In the genomic region with DNA sequence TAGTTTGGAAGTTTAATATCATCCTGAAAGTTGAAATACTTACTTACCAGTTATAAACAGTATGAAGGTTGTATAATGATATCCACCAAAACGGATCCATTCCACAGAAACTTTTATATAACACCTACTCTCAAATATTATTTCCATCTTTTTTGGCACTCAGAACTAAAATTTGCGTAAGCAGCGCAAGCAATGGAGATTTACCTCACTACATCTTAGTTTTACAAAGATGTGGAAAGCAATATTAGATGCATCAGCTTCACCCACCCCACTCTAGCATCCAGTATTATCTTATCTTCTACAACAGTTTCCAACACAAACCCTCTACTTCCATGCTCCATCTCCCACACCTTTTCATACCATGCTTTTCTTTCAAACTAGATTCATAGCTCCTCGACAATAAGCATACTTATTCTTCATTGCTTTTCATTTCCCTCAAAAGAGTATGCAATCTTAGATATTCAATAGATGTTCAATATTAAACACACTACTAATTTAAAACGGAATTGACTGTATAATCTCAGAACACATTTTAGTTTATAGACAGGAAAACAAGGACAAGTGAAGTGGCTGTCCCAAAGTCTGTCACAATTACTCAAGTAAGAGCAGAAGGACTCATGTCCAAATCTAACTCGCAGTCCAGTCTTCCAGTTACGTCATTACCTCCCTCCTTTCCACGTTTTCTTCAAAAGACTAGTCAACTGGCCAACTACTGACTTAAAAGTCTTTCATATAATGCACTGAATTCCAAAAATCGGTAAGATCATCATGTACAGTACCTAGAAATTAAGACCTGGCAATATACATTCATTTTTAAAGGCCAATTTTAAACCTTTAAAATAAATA, we compare ENCODE assay signal across 8 cellular contexts. TPM values are rescaled to one million over a fixed set of nuclear protein-coding genes. Genes with fewer than 3 reads are reported as not detected.
A peak's percentile ranks its signal among the peaks of the same experiment; 100 is the strongest.
DNase-seq lines count a peak whose midpoint lies in the region; ATAC-seq and TF ChIP-seq lines count a peak whose summit lies in the region.

No MANE protein-coding gene starts in this region.

- H3K4me1 Mint-ChIP-seq in activated CD8-positive, alpha-beta memory T cell treated with anti-CD3 and anti-CD28 coated beads, Interleukin-2, amount 10 ng/mL, durations not matched to agents 7 days and 5 days: peaks cover 59% of the 10 kb centered on the region
- peaks cover 65% of the 10 kb centered on the region for H3K4me1 Mint-ChIP-seq in activated T-helper 1 cell treated with anti-CD3 and anti-CD28 coated beads, Interleukin-12 subunit alpha, Interleukin-12 subunit beta, Interleukin-2, Interleukin-4 antibody, amounts not matched to agents 30 ng/mL and 10 ng/mL and 1 ng/mL, durations not matched to agents 14 hours and 24 hours and 36 hours (ENCODE audit: low read depth)

- peak overlapping the region; percentile 99 for H3K4me3 ChIP-seq in thoracic aorta

- no peak for ATAC-seq in activated CD8-positive, alpha-beta memory T cell treated with anti-CD3 and anti-CD28 coated beads, Interleukin-2, amount 10 ng/mL, durations not matched to agents 7 days and 5 days
- ATAC-seq in thoracic aorta (ENCODE audit: insufficient number of reproducible peaks, low FRiP score, low read depth) (no peak), GM21367 (IDR thresholded peaks at IDR 0.05; ENCODE audit: unreplicated experiment) (no peak), GM19463 (IDR thresholded peaks at IDR 0.05; ENCODE audit: unreplicated experiment) (no peak)

- peak overlapping the region; percentile 96 for H3K4me3 Mint-ChIP-seq in activated CD8-positive, alpha-beta memory T cell treated with anti-CD3 and anti-CD28 coated beads, Interleukin-2, amount 10 ng/mL, durations not matched to agents 7 days and 5 days
- H3K4me3 Mint-ChIP-seq in activated T-helper 1 cell treated with anti-CD3 and anti-CD28 coated beads, Interleukin-12 subunit alpha, Interleukin-12 subunit beta, Interleukin-2, Interleukin-4 antibody, amounts not matched to agents 30 ng/mL and 10 ng/mL and 1 ng/mL, durations not matched to agents 14 hours and 24 hours and 36 hours: peak overlapping the region; percentile 94

- no peaks in the 10 kb centered on the region for H3K9me3 Mint-ChIP-seq in activated CD8-positive, alpha-beta memory T cell treated with anti-CD3 and anti-CD28 coated beads, Interleukin-2, amount 10 ng/mL, durations not matched to agents 7 days and 5 days (ENCODE audit: low read depth)
- no peaks in the 10 kb centered on the region for H3K9me3 Mint-ChIP-seq in activated T-helper 1 cell treated with anti-CD3 and anti-CD28 coated beads, Interleukin-12 subunit alpha, Interleukin-12 subunit beta, Interleukin-2, Interleukin-4 antibody, amounts not matched to agents 30 ng/mL and 10 ng/mL and 1 ng/mL, durations not matched to agents 14 hours and 24 hours and 36 hours

- H3K27ac Mint-ChIP-seq in activated CD8-positive, alpha-beta memory T cell treated with anti-CD3 and anti-CD28 coated beads, Interleukin-2, amount 10 ng/mL, durations not matched to agents 7 days and 5 days: peak overlapping the region; percentile 98
- H3K27ac Mint-ChIP-seq in activated T-helper 1 cell treated with anti-CD3 and anti-CD28 coated beads, Interleukin-12 subunit alpha, Interleukin-12 subunit beta, Interleukin-2, Interleukin-4 antibody, amounts not matched to agents 30 ng/mL and 10 ng/mL and 1 ng/mL, durations not matched to agents 14 hours and 24 hours and 36 hours: peak overlapping the region; percentile 11

- no peaks in the 10 kb centered on the region for H3K27me3 ChIP-seq in thoracic aorta (replicated peaks; ENCODE audit: insufficient read depth)

- no peak for TF ChIP-seq CTCF in thoracic aorta (IDR thresholded peaks at IDR 0.05)

- peak overlapping the region in 1 of 2 donors; percentile 100 for H3K27ac ChIP-seq in thoracic aorta

- peaks cover 42 to 74% of the 10 kb centered on the region in 2 donors for H3K4me1 ChIP-seq in thoracic aorta (ENCODE audit: control insufficient read depth in 1 of 2, low read depth in 2 of 2)

- H3K9me3 ChIP-seq in thoracic aorta: no peaks in the 10 kb centered on the region

- peaks cover 48% of the 10 kb centered on the region for H3K36me3 Mint-ChIP-seq in activated CD8-positive, alpha-beta memory T cell treated with anti-CD3 and anti-CD28 coated beads, Interleukin-2, amount 10 ng/mL, durations not matched to agents 7 days and 5 days
- peaks cover 36% of the 10 kb centered on the region for H3K36me3 Mint-ChIP-seq in activated T-helper 1 cell treated with anti-CD3 and anti-CD28 coated beads, Interleukin-12 subunit alpha, Interleukin-12 subunit beta, Interleukin-2, Interleukin-4 antibody, amounts not matched to agents 30 ng/mL and 10 ng/mL and 1 ng/mL, durations not matched to agents 14 hours and 24 hours and 36 hours (ENCODE audit: low read depth)

- CTCF ChIA-PET in activated CD8-positive, alpha-beta memory T cell treated with anti-CD3 and anti-CD28 coated beads, Interleukin-2, amount 10 ng/mL, durations not matched to agents 7 days and 5 days (lab: Charles Lee): interaction anchor here (0.9 kb wide), 1 partner anchor 364 kb away, joined by 3 read pairs; no protein-coding TSS in a partner anchor

- intact Hi-C loops in activated T-helper 1 cell treated with anti-CD3 and anti-CD28 coated beads, Interleukin-12 subunit alpha, Interleukin-12 subunit beta, Interleukin-2, Interleukin-4 antibody, amounts not matched to agents 30 ng/mL and 10 ng/mL and 1 ng/mL, durations not matched to agents 14 hours and 24 hours and 36 hours (cut with micrococcal nuclease): loop anchor here (1.0 to 10.0 kb wide), 3 partner anchors 188 to 681 kb away; a partner anchor contains a TSS

- H3K27me3 Mint-ChIP-seq in activated CD8-positive, alpha-beta memory T cell treated with anti-CD3 and anti-CD28 coated beads, Interleukin-2, amount 10 ng/mL, durations not matched to agents 7 days and 5 days: no peaks in the 10 kb centered on the region
- H3K27me3 Mint-ChIP-seq in activated T-helper 1 cell treated with anti-CD3 and anti-CD28 coated beads, Interleukin-12 subunit alpha, Interleukin-12 subunit beta, Interleukin-2, Interleukin-4 antibody, amounts not matched to agents 30 ng/mL and 10 ng/mL and 1 ng/mL, durations not matched to agents 14 hours and 24 hours and 36 hours (ENCODE audit: insufficient read depth): no peaks in the 10 kb centered on the region

- DNase-seq in activated CD8-positive, alpha-beta memory T cell treated with anti-CD3 and anti-CD28 coated beads, Interleukin-2, amount 10 ng/mL, durations not matched to agents 7 days and 5 days: no peak
- no peak for DNase-seq in activated CD8-positive, alpha-beta memory T cell treated with anti-CD3 and anti-CD28 coated beads, Interleukin-2, amount 50 U/mL, for 4 hours
- DNase-seq in activated T-helper 1 cell treated with anti-CD3 and anti-CD28 coated beads, Interleukin-12 subunit alpha, Interleukin-12 subunit beta, Interleukin-2, Interleukin-4 antibody, amounts not matched to agents 30 ng/mL and 10 ng/mL and 1 ng/mL, durations not matched to agents 14 hours and 24 hours and 36 hours (ENCODE audit: low spot score): no peak
- DNase-seq in iris pigment epithelial cell (ENCODE audit: low read depth) (peak; percentile 44), thoracic aorta (ENCODE audit: low spot score) (no peak)
- DNase-seq in activated CD8-positive, alpha-beta memory T cell treated with anti-CD3 and anti-CD28 coated beads, Interleukin-2, amount 50 U/mL, for 48 hours: no peak

- H3K36me3 ChIP-seq in thoracic aorta: no peaks in the 10 kb centered on the region

RNA-seq across cellular contexts. Expression of a gene that starts 2.2 kb away (rescaled TPM):
- 100 to 1,000 TPM; 123 to 194 TPM for total RNA-seq in activated CD8-positive, alpha-beta memory T cell treated with anti-CD3 and anti-CD28 coated beads, Interleukin-2, amount 10 ng/mL, durations not matched to agents 7 days and 5 days
- total RNA-seq in activated T-helper 1 cell treated with anti-CD3 and anti-CD28 coated beads, Interleukin-12 subunit alpha, Interleukin-12 subunit beta, Interleukin-2, Interleukin-4 antibody, amounts not matched to agents 30 ng/mL and 10 ng/mL and 1 ng/mL, durations not matched to agents 14 hours and 24 hours and 36 hours: 181 and 183 TPM in 2 replicates
- total RNA-seq in thoracic aorta: 100 to 1,000 TPM in 1 of 2 donors, 10 to 100 TPM in 1; 53.9 to 145 TPM

RNA-seq across cellular contexts. Expression of a gene that starts 46.9 kb away (rescaled TPM):
- total RNA-seq in activated CD8-positive, alpha-beta memory T cell treated with anti-CD3 and anti-CD28 coated beads, Interleukin-2, amount 10 ng/mL, durations not matched to agents 7 days and 5 days: 100 to 1,000 TPM; 172 to 189 TPM
- 259 and 265 TPM in 2 replicates for total RNA-seq in activated T-helper 1 cell treated with anti-CD3 and anti-CD28 coated beads, Interleukin-12 subunit alpha, Interleukin-12 subunit beta, Interleukin-2, Interleukin-4 antibody, amounts not matched to agents 30 ng/mL and 10 ng/mL and 1 ng/mL, durations not matched to agents 14 hours and 24 hours and 36 hours
- total RNA-seq in thoracic aorta: 100 to 1,000 TPM; 206 to 236 TPM
